Comparison of ENCODE assay signal across 8 cellular contexts in the genomic region with DNA sequence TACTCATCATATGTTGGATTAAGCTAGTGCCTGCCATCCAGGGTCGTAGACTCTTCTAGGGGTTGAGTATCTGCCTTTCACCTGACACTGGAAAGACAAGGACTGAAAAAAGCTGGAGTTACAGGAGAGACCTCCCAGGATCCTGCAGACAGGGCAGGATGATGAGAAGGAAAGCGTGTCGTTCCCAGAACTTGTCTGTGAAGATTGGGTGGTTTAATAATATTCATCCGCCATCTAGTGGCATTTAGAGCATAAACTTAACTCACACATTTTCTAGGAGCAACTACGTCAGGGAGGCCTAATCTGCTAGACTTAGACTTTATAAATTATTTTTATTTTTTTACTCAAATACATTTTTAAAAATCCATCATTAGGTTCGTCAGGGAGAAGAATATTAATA. TPM values are rescaled to one million over a fixed set of nuclear protein-coding genes. Genes with fewer than 3 reads are reported as not detected.
A peak's percentile ranks its signal among the peaks of the same experiment; 100 is the strongest.
DNase-seq lines count a peak whose midpoint lies in the region; ATAC-seq and TF ChIP-seq lines count a peak whose summit lies in the region.

No MANE protein-coding gene starts in this region.

- no peaks in the 10 kb centered on the region for H3K79me2 ChIP-seq in HCT116 (ENCODE audit: insufficient read depth, low read length)
- H3K79me2 ChIP-seq in mammary epithelial cell (ENCODE audit: insufficient read depth, low read length), result no peaks in the 10 kb centered on the region

- no peaks in the 10 kb centered on the region for H3K9me2 ChIP-seq in HCT116 (ENCODE audit: insufficient read depth)

- DNase-seq in EH (ENCODE audit: low read depth) (peak; percentile 71), HCT116 (ENCODE audit: low read depth, low spot score) (peak; percentile 58), NCI-H460 (ENCODE audit: extremely low read depth, low read depth) (peak; percentile 70), mammary epithelial cell (peak; percentile 46), left lobe of liver (ENCODE audit: low spot score) (no peak), aorta (no peak)

- dilution Hi-C loops in mammary epithelial cell (cut with HindIII; ENCODE audit: low sequenced_read_pairs), result loop anchor here (5.0 to 25.0 kb wide), 2 partner anchors 84 to 291 kb away; no protein-coding TSS in a partner anchor

- no peak overlapping the region for H3K4me3 ChIP-seq in HCT116 (replicated peaks in 1 of 2; ENCODE audit: low read depth in 1 of 2, low read length in 2 of 2)
- no peak overlapping the region for H3K4me3 ChIP-seq in mammary epithelial cell (replicated peaks in 1 of 3; ENCODE audit: insufficient read depth in 1 of 3, low read depth in 2 of 3, low read length in 3 of 3)
- no peak overlapping the region for H3K4me3 ChIP-seq in aorta (ENCODE audit: low read length in 2 of 2)

- H3K27me3 ChIP-seq in HCT116 (ENCODE audit: insufficient read depth, low read length) (no peaks in the 10 kb centered on the region), mammary epithelial cell (ENCODE audit: insufficient read depth, low read length) (peaks cover 5% of the 10 kb centered on the region), aorta (ENCODE audit: control insufficient read depth in 1 of 2, insufficient read depth in 2 of 2, low read length in 1 of 2) (no peaks in the 10 kb centered on the region)

- 11% methylated on average over 6 of the region's 6 CpGs for WGBS in mammary epithelial cell (ENCODE audit: low coverage, missing lambda C conversion rate)
- 11 to 12% methylated on average over 6 of the region's 6 CpGs for WGBS in aorta, 2 donors

- H4K20me1 ChIP-seq in HCT116 (ENCODE audit: insufficient read depth), result no peaks in the 10 kb centered on the region
- no peaks in the 10 kb centered on the region for H4K20me1 ChIP-seq in mammary epithelial cell (ENCODE audit: insufficient read depth, low read length)

- H3K36me3 ChIP-seq in HCT116 (ENCODE audit: control insufficient read depth in 1 of 2, insufficient read depth in 2 of 2, low read length in 2 of 2) (no peaks in the 10 kb centered on the region), mammary epithelial cell (ENCODE audit: insufficient read depth, low read length) (no peaks in the 10 kb centered on the region), aorta (ENCODE audit: control insufficient read depth in 1 of 2, insufficient read depth in 2 of 2, low read length in 1 of 2) (no peaks in the 10 kb centered on the region)

- RAD21 ChIA-PET in HCT116 (lab: Charles Lee; ENCODE audit: low non-redundant PET in 1 of 2, low total read pairs in 2 of 2, uncharacterized antibody in 2 of 2, unreplicated experiment in 2 of 2), result interaction anchor here (0.5 to 1.3 kb wide), 3 partner anchors 28 to 304 kb away, joined by 3 to 4 read pairs (median 3); no protein-coding TSS in a partner anchor

- H2AFZ ChIP-seq in HCT116 (ENCODE audit: low read depth, low read length, poor library complexity, severe bottlenecking) (peak overlapping the region; percentile 79), mammary epithelial cell (ENCODE audit: low read depth, low read length) (no peak overlapping the region)

- CTCF ChIA-PET in HCT116 (lab: Charles Lee), result interaction anchor here (0.7 to 2.0 kb wide), 10 partner anchors 185 to 401 kb away, joined by 3 to 16 read pairs (median 3); no protein-coding TSS in a partner anchor
- CTCF ChIA-PET in mammary epithelial cell (lab: Charles Lee; ENCODE audit: low non-redundant PET), result interaction anchor here (0.6 kb wide), 1 partner anchor 305 kb away, joined by 6 read pairs; no protein-coding TSS in a partner anchor

- H3K9me3 ChIP-seq in HCT116 (ENCODE audit: control insufficient read depth in 1 of 2, insufficient read depth in 1 of 2, low read depth in 1 of 2, low read length in 2 of 2) (no peaks in the 10 kb centered on the region), mammary epithelial cell (replicated peaks; ENCODE audit: insufficient read depth, low read length) (no peaks in the 10 kb centered on the region), aorta (ENCODE audit: control insufficient read depth, low read length) (no peaks in the 10 kb centered on the region)

- H3K27ac ChIP-seq in HCT116 (ENCODE audit: low read depth, low read length) (no peak overlapping the region), mammary epithelial cell (ENCODE audit: insufficient read depth, low read depth, low read length) (no peak overlapping the region), aorta (ENCODE audit: low read depth in 1 of 2, low read length in 2 of 2) (no peak overlapping the region)

- TF ChIP-seq POLR2A in HCT116 (IDR thresholded peaks at IDR 0.05; ENCODE audit: borderline replicate concordance, extremely low read depth, insufficient read depth, insufficient read length), result no peak

- 0 out of 4 replicates have a peak, but pooled peaks cover 0 to 4% of the 10 kb centered on the region in 2 experiments for H3K4me1 ChIP-seq in HCT116 (ENCODE audit: control insufficient read depth in 1 of 2, insufficient read depth in 2 of 2, low read length in 2 of 2)
- H3K4me1 ChIP-seq in mammary epithelial cell (ENCODE audit: insufficient read depth, low read length), result peaks cover 5% of the 10 kb centered on the region
- no peaks in the 10 kb centered on the region for H3K4me1 ChIP-seq in aorta (ENCODE audit: control insufficient read depth in 1 of 2, insufficient read depth in 2 of 2, low read length in 2 of 2)

- H3K4me2 ChIP-seq in HCT116 (ENCODE audit: low read length) (peak overlapping the region; percentile 23; the same call in 1 of the 2 replicates), mammary epithelial cell (ENCODE audit: insufficient read depth, low read depth, low read length) (no peak overlapping the region)

- TF ChIP-seq CTCF in HCT116 (IDR thresholded peaks at IDR 0.05 in 2 of 3, conservative IDR thresholded peaks at IDR 0.05 in 1 of 3; ENCODE audit: borderline replicate concordance in 1 of 3, insufficient read depth in 1 of 3, low read depth in 2 of 3, low read length in 2 of 3) (peak; percentile 56 to 91 (median 63)), mammary epithelial cell (conservative IDR thresholded peaks at IDR 0.05 in 1 of 2, IDR thresholded peaks at IDR 0.05 in 1 of 2; ENCODE audit: extremely low read depth in 1 of 2, insufficient read depth in 1 of 2, low read depth in 1 of 2, low read length in 2 of 2) (peak; percentile 53 to 56)

- peak; percentile 98 for TF ChIP-seq RAD21 in HCT116 (IDR thresholded peaks at IDR 0.05; ENCODE audit: low read depth)

- intact Hi-C loops in HCT116 (cut with micrococcal nuclease) (loop anchor here (1.0 kb wide), 2 partner anchors 304 to 398 kb away; no protein-coding TSS in a partner anchor), mammary epithelial cell (cut with micrococcal nuclease) (loop anchor here (1.0 to 5.0 kb wide), 6 partner anchors 121 to 424 kb away; a partner anchor contains a TSS), aorta (cut with DNase I) (loop anchor here in 1 of 2 donors (10.0 kb wide), 1 partner anchor 398 kb away; no protein-coding TSS in a partner anchor)

- peak; percentile 93 for ATAC-seq in HCT116
- peak; percentile 88 for ATAC-seq in left lobe of liver
- peak; percentile 76 for ATAC-seq in aorta (ENCODE audit: low FRiP score)
- no peak for ATAC-seq in HG03439 (IDR thresholded peaks at IDR 0.05; ENCODE audit: unreplicated experiment)
- no peak for ATAC-seq in GM19452 (IDR thresholded peaks at IDR 0.05; ENCODE audit: unreplicated experiment)

- in situ Hi-C loops in mammary epithelial cell (cut with MboI; ENCODE audit: low sequenced_read_pairs in 2 of 2), result loop anchor here (5.0 to 10.0 kb wide), 4 partner anchors 306 to 398 kb away; no protein-coding TSS in a partner anchor

- POLR2A ChIA-PET in HCT116 (lab: Charles Lee), result interaction anchor here (1.0 kb wide), 1 partner anchor 304 kb away, joined by 3 read pairs; no protein-coding TSS in a partner anchor

- BruUV-seq in HCT116 (replicated peaks; lab: Mats Ljungman, UMichigan) (no TSS peak), mammary epithelial cell (replicated peaks; lab: Mats Ljungman, UMichigan) (no TSS peak)

- H3K9ac ChIP-seq in HCT116 (ENCODE audit: low read length), result no peak overlapping the region
- no peak overlapping the region for H3K9ac ChIP-seq in mammary epithelial cell (ENCODE audit: insufficient read depth, low read length)

TF ChIP-seq in HCT116, 20 proteins besides CTCF, POLR2A, EP300 and RAD21 (continues in another document):
- TF ChIP-seq FOSL1 (IDR thresholded peaks at IDR 0.05; ENCODE audit: low read depth) (no peak), POLR2AphosphoS5 (IDR thresholded peaks at IDR 0.05; ENCODE audit: low read depth, low read length) (no peak), TCF7L2 (IDR thresholded peaks at IDR 0.05; ENCODE audit: borderline replicate concordance, extremely low read depth, insufficient read depth, insufficient read length) (no peak), EZH2phosphoT487 (IDR thresholded peaks at IDR 0.05; ENCODE audit: borderline replicate concordance) (no peak), YY1 (IDR thresholded peaks at IDR 0.05; ENCODE audit: extremely low read depth, insufficient replicate concordance, low read depth, low read length) (no peak), ELF1 (IDR thresholded peaks at IDR 0.05; ENCODE audit: borderline replicate concordance, low read depth) (no peak), SIN3A (IDR thresholded peaks at IDR 0.05; ENCODE audit: low read depth) (no peak), SP1 (IDR thresholded peaks at IDR 0.05; ENCODE audit: low read depth) (no peak)
- TF ChIP-seq, protein P1, sequence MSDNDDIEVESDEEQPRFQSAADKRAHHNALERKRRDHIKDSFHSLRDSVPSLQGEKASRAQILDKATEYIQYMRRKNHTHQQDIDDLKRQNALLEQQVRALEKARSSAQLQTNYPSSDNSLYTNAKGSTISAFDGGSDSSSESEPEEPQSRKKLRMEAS (IDR thresholded peaks at IDR 0.05), result no peak
- TF ChIP-seq, protein P2, sequence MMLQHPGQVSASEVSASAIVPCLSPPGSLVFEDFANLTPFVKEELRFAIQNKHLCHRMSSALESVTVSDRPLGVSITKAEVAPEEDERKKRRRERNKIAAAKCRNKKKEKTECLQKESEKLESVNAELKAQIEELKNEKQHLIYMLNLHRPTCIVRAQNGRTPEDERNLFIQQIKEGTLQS (IDR thresholded peaks at IDR 0.05), result no peak

RNA-seq across cellular contexts. Expression of a gene that starts 59.6 kb away (rescaled TPM):
- total RNA-seq in HCT116 (2021; ENCODE audit: unreplicated experiment), result 0.89 TPM
- polyA plus RNA-seq in HCT116 (2012), result 0.53 and 0.62 TPM in 2 replicates
- total RNA-seq in NCI-H460 (2014; rRNA removed; shearing (Covaris generic)), result 2.4 and 2.6 TPM in 2 replicates
- 4.2 and 4.5 TPM in 2 replicates for polyA plus RNA-seq in NCI-H460 (2014; cell fraction: nucleus; rRNA removed)
- under 1 TPM in 1 of 2 donors, not detected in 1; 0.21 TPM for total RNA-seq in mammary epithelial cell
- 0.03 TPM for polyA plus RNA-seq in mammary epithelial cell
- not detected for polyA minus RNA-seq in mammary epithelial cell
- 0.10 TPM for total RNA-seq in left lobe of liver
- total RNA-seq in aorta, result under 1 TPM; 0.12 to 0.19 TPM
- not detected for polyA plus RNA-seq in aorta

Comparison
In these comparisons a context has a peak if more than half of its experiments do, and no peak if none do; other contexts are left out.
1. DNase-seq: peak in EH (single experiment), HCT116 (single experiment), NCI-H460 (single experiment) and mammary epithelial cell (single experiment); none in left lobe of liver (single experiment) and aorta (0 of 2).
2. ATAC-seq: peak in HCT116 (single experiment), left lobe of liver (single experiment) and aorta (single experiment); none in HG03439 (single experiment) and GM19452 (single experiment).